Comparison of ENCODE assay signal across 2 cellular contexts in the genomic region with DNA sequence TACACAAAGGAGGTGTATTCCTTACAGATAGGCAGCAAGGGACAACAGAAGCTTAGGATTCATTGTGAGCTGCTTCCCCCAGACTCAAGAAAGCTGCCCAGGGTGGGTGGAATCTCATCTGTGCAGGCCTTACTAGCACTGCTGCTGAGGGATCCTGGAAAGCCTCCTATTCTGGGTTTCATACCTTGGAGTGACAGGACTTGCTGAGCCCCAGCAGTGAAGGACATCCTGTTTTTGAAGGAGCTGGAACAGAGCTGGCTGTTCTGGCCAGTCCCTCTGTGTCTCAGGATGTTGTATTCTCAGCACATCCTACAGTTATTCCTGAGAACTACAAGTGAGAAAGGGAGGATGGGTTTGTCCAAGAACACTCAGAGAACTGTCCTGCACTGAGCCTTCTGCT.
TF ChIP-seq lines count a peak whose summit lies in the region.

No MANE protein-coding gene starts in this region.

TF ChIP-seq in HEK293, 187 proteins besides CTCF, POLR2A, EP300 and RAD21 (continued from another document):
- TF ChIP-seq, protein P1, sequence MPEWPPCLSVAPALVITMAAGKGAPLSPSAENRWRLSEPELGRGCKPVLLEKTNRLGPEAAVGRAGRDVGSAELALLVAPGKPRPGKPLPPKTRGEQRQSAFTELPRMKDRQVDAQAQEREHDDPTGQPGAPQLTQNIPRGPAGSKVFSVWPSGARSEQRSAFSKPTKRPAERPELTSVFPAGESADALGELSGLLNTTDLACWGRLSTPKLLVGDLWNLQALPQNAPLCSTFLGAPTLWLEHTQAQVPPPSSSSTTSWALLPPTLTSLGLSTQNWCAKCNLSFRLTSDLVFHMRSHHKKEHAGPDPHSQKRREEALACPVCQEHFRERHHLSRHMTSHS (tag by site-specific recombination; IDR thresholded peaks at IDR 0.05), result no peak
- TF ChIP-seq, protein P2, sequence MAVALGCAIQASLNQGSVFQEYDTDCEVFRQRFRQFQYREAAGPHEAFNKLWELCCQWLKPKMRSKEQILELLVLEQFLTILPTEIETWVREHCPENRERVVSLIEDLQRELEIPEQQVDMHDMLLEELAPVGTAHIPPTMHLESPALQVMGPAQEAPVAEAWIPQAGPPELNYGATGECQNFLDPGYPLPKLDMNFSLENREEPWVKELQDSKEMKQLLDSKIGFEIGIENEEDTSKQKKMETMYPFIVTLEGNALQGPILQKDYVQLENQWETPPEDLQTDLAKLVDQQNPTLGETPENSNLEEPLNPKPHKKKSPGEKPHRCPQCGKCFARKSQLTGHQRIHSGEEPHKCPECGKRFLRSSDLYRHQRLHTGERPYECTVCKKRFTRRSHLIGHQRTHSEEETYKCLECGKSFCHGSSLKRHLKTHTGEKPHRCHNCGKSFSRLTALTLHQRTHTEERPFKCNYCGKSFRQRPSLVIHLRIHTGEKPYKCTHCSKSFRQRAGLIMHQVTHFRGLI (tag by site-specific recombination; IDR thresholded peaks at IDR 0.05), result no peak
- peak; percentile 49; the same call in 1 of the 2 replicates for TF ChIP-seq TRIM28 (IDR thresholded peaks at IDR 0.05; ENCODE audit: borderline replicate concordance, low read length)
- no peak for TF ChIP-seq ZBTB8A (tag by site-specific recombination; IDR thresholded peaks at IDR 0.05)
- no peak for TF ChIP-seq ZNF221 (tag by site-specific recombination; IDR thresholded peaks at IDR 0.05; ENCODE audit: borderline replicate concordance)
- TF ChIP-seq SETDB1 (IDR thresholded peaks at IDR 0.05; ENCODE audit: insufficient read length, low read length), result peak; percentile 85
- TF ChIP-seq ZNF654 (tag by site-specific recombination; IDR thresholded peaks at IDR 0.05; ENCODE audit: low read depth), result no peak

TF ChIP-seq in K562, 482 proteins besides CTCF, POLR2A, EP300 and RAD21 (continued from another document):
- TF ChIP-seq, protein P3, sequence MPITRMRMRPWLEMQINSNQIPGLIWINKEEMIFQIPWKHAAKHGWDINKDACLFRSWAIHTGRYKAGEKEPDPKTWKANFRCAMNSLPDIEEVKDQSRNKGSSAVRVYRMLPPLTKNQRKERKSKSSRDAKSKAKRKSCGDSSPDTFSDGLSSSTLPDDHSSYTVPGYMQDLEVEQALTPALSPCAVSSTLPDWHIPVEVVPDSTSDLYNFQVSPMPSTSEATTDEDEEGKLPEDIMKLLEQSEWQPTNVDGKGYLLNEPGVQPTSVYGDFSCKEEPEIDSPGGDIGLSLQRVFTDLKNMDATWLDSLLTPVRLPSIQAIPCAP (CRISPR knock-in tag; IDR thresholded peaks at IDR 0.05; ENCODE audit: borderline replicate concordance), result no peak
- TF ChIP-seq ETV5 (CRISPR knock-in tag; IDR thresholded peaks at IDR 0.05; ENCODE audit: low read depth) (no peak), ZNF224 (CRISPR knock-in tag; IDR thresholded peaks at IDR 0.05) (peak; percentile 99)
- TF ChIP-seq, protein P4, sequence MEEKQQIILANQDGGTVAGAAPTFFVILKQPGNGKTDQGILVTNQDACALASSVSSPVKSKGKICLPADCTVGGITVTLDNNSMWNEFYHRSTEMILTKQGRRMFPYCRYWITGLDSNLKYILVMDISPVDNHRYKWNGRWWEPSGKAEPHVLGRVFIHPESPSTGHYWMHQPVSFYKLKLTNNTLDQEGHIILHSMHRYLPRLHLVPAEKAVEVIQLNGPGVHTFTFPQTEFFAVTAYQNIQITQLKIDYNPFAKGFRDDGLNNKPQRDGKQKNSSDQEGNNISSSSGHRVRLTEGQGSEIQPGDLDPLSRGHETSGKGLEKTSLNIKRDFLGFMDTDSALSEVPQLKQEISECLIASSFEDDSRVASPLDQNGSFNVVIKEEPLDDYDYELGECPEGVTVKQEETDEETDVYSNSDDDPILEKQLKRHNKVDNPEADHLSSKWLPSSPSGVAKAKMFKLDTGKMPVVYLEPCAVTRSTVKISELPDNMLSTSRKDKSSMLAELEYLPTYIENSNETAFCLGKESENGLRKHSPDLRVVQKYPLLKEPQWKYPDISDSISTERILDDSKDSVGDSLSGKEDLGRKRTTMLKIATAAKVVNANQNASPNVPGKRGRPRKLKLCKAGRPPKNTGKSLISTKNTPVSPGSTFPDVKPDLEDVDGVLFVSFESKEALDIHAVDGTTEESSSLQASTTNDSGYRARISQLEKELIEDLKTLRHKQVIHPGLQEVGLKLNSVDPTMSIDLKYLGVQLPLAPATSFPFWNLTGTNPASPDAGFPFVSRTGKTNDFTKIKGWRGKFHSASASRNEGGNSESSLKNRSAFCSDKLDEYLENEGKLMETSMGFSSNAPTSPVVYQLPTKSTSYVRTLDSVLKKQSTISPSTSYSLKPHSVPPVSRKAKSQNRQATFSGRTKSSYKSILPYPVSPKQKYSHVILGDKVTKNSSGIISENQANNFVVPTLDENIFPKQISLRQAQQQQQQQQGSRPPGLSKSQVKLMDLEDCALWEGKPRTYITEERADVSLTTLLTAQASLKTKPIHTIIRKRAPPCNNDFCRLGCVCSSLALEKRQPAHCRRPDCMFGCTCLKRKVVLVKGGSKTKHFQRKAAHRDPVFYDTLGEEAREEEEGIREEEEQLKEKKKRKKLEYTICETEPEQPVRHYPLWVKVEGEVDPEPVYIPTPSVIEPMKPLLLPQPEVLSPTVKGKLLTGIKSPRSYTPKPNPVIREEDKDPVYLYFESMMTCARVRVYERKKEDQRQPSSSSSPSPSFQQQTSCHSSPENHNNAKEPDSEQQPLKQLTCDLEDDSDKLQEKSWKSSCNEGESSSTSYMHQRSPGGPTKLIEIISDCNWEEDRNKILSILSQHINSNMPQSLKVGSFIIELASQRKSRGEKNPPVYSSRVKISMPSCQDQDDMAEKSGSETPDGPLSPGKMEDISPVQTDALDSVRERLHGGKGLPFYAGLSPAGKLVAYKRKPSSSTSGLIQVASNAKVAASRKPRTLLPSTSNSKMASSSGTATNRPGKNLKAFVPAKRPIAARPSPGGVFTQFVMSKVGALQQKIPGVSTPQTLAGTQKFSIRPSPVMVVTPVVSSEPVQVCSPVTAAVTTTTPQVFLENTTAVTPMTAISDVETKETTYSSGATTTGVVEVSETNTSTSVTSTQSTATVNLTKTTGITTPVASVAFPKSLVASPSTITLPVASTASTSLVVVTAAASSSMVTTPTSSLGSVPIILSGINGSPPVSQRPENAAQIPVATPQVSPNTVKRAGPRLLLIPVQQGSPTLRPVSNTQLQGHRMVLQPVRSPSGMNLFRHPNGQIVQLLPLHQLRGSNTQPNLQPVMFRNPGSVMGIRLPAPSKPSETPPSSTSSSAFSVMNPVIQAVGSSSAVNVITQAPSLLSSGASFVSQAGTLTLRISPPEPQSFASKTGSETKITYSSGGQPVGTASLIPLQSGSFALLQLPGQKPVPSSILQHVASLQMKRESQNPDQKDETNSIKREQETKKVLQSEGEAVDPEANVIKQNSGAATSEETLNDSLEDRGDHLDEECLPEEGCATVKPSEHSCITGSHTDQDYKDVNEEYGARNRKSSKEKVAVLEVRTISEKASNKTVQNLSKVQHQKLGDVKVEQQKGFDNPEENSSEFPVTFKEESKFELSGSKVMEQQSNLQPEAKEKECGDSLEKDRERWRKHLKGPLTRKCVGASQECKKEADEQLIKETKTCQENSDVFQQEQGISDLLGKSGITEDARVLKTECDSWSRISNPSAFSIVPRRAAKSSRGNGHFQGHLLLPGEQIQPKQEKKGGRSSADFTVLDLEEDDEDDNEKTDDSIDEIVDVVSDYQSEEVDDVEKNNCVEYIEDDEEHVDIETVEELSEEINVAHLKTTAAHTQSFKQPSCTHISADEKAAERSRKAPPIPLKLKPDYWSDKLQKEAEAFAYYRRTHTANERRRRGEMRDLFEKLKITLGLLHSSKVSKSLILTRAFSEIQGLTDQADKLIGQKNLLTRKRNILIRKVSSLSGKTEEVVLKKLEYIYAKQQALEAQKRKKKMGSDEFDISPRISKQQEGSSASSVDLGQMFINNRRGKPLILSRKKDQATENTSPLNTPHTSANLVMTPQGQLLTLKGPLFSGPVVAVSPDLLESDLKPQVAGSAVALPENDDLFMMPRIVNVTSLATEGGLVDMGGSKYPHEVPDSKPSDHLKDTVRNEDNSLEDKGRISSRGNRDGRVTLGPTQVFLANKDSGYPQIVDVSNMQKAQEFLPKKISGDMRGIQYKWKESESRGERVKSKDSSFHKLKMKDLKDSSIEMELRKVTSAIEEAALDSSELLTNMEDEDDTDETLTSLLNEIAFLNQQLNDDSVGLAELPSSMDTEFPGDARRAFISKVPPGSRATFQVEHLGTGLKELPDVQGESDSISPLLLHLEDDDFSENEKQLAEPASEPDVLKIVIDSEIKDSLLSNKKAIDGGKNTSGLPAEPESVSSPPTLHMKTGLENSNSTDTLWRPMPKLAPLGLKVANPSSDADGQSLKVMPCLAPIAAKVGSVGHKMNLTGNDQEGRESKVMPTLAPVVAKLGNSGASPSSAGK (IDR thresholded peaks at IDR 0.05), result no peak
